Comparison of ENCODE assay signal across 24 cellular contexts in the genomic region with DNA sequence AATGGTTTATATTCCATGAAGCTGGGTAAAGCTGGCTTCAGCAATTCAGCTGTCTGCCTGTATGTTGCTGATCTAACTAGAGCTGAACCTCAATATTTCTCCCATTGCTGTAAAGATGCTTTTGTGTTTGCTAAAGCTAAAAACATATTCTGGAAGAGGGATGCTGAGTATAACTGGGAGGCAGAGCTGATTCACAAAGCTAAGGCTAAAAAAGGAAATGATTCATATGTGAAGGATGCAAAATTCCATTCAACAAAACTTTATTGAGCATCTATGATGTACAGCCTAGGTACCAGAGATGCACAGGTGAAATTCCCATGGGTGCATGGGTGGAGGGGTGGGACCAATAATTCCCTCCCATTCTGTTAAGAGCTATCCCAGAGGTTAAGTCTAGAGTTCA.
DNase-seq lines count a peak whose midpoint lies in the region; ATAC-seq, FAIRE-seq and TF ChIP-seq lines count a peak whose summit lies in the region.
"Had no signal": no experiment of that assay in that cellular context is flagged by ENCODE, and none has a peak within 500 bp of the region (broad histone marks: within the 10 kb centered on the region; RNA-seq: fewer than 3 reads in every experiment).

No MANE protein-coding gene starts in this region.

- no peak for TF ChIP-seq EP300 in K562 (IDR thresholded peaks at IDR 0.05; ENCODE audit: low read length)

- H4K20me1 ChIP-seq in K562 (replicated peaks; ENCODE audit: control insufficient read depth, insufficient read depth, low read length) (no peaks in the 10 kb centered on the region), smooth muscle cell (ENCODE audit: low read depth) (no peaks in the 10 kb centered on the region)

- peaks cover 9% of the 10 kb centered on the region for H3F3A ChIP-seq in smooth muscle cell (ENCODE audit: low read depth)

- no peak overlapping the region for H3K27ac ChIP-seq in K562 (ENCODE audit: extremely low read depth, low read depth, low read length)
- peak overlapping the region; percentile 1 for H3K27ac ChIP-seq in smooth muscle cell (ENCODE audit: low read depth)
- H3K27ac ChIP-seq: adrenal gland, heart left ventricle, parathyroid adenoma, right atrium auricular region had no signal

- no peak for TF ChIP-seq CTCF in K562 (IDR thresholded peaks at IDR 0.05 in 2 of 3, conservative IDR thresholded peaks at IDR 0.05 in 1 of 3; ENCODE audit: insufficient read depth in 2 of 3, low read depth in 1 of 3, low read length in 3 of 3)
- TF ChIP-seq CTCF in smooth muscle cell (IDR thresholded peaks at IDR 0.05; ENCODE audit: borderline replicate concordance, insufficient read depth, poor library complexity, severe bottlenecking): no peak

- DNase-seq in GM12891 (ENCODE audit: insufficient read length, low spot score): no peak
- peak; percentile 77 for DNase-seq in NCI-H226
- no peak for DNase-seq in K562 (ENCODE audit: extremely low read depth in 1 of 4, low spot score in 3 of 4)
- no peak for DNase-seq in smooth muscle cell (lab: John Stamatoyannopoulos, UW; ENCODE audit: unreplicated experiment)
- no peak for DNase-seq in SIG-M5 (lab: John Stamatoyannopoulos, UW)
- DNase-seq in NCI-H187 (lab: John Stamatoyannopoulos, UW): no peak
- DNase-seq: activated B cell treated with CpG ODN at 0.5 μM for 24 hours; activated CD4-positive, alpha-beta T cell treated with anti-CD3 and anti-CD28 coated beads, Interleukin-2, amount 50 U/mL, for 1 hour; activated T-cell treated with anti-CD3 and anti-CD28 coated beads, Interleukin-2, amount 50 U/mL, for 4 hours; adrenal gland; Calu3; DMS79 treated with DMSO at 0.1 percent for 48 hours; heart left ventricle; KG1; left colon; NCI-H1436; nephron progenitor cell; Right ventricle myocardium superior; stimulated activated CD4-positive, alpha-beta T cell treated with anti-CD3 and anti-CD28 coated beads, Interleukin-2, amount 100 ng/mL, for 48 hours; SW 1271 had no signal

- intact Hi-C loops in K562 (cut with micrococcal nuclease): no loop called here

- CTCF ChIA-PET in K562 (lab: Yijun Ruan, JAX; ENCODE audit: low intra/inter-chr PET ratio): no interaction called here

- FAIRE-seq in GM12891 (lab: Jason Lieb, UNC) (peak; percentile 35), K562 (lab: Jason Lieb, UNC) (no peak)
- FAIRE-seq: H1 had no signal

- no peak for TF ChIP-seq RAD21 in K562 (CRISPR knock-in tag; conservative IDR thresholded peaks at IDR 0.05 in 1 of 2, IDR thresholded peaks at IDR 0.05 in 1 of 2)

- H3K9ac ChIP-seq in K562 (ENCODE audit: insufficient read depth in 1 of 2, low read depth in 2 of 2, low read length in 2 of 2): no peak overlapping the region
- no peak overlapping the region for H3K9ac ChIP-seq in smooth muscle cell (ENCODE audit: low read depth)
- H3K9ac ChIP-seq: parathyroid adenoma had no signal

- TF ChIP-seq POLR2A in GM12891 (IDR thresholded peaks at IDR 0.05; ENCODE audit: low read depth, low read length) (no peak), K562 (conservative IDR thresholded peaks at IDR 0.05) (no peak)

- H3K4me1 ChIP-seq in K562 (replicated peaks in 1 of 2; ENCODE audit: control insufficient read depth in 2 of 2, insufficient read depth in 2 of 2, low read length in 2 of 2) (no peaks in the 10 kb centered on the region), smooth muscle cell (ENCODE audit: low read depth) (peaks cover 12% of the 10 kb centered on the region)
- H3K4me1 ChIP-seq: adrenal gland, heart left ventricle, parathyroid adenoma, right atrium auricular region had no signal

- H3K79me2 ChIP-seq in K562 (ENCODE audit: control insufficient read depth, insufficient read depth, low read length) (no peaks in the 10 kb centered on the region), smooth muscle cell (ENCODE audit: low read depth) (no peaks in the 10 kb centered on the region)
- H3K79me2 ChIP-seq: parathyroid adenoma had no signal

- H3K4me3 ChIP-seq in K562: no peak overlapping the region
- no peak overlapping the region for H3K4me3 ChIP-seq in smooth muscle cell
- H3K4me3 ChIP-seq: adrenal gland, heart left ventricle, right atrium auricular region had no signal

- no peaks in the 10 kb centered on the region for H3K9me1 ChIP-seq in K562 (ENCODE audit: control insufficient read depth, insufficient read depth, low read length)

- no peaks in the 10 kb centered on the region for H3K9me3 ChIP-seq in K562 (replicated peaks; ENCODE audit: control insufficient read depth, insufficient read depth, low read depth, low read length)
- H3K9me3 ChIP-seq in smooth muscle cell (replicated peaks; ENCODE audit: low read depth): no peaks in the 10 kb centered on the region
- H3K9me3 ChIP-seq: adrenal gland, heart left ventricle, right atrium auricular region had no signal

- H3K27me3 ChIP-seq in K562 (ENCODE audit: control insufficient read depth in 2 of 2, insufficient read depth in 2 of 2, low read length in 2 of 2): no peaks in the 10 kb centered on the region
- no peaks in the 10 kb centered on the region for H3K27me3 ChIP-seq in smooth muscle cell (ENCODE audit: low read depth)
- H3K27me3 ChIP-seq: adrenal gland, heart left ventricle, right atrium auricular region had no signal

- in situ Hi-C loops in K562 (cut with MboI): no loop called here

- POLR2A ChIA-PET in K562 (lab: Yijun Ruan, JAX): interaction anchor here (0.6 kb wide), 1 partner anchor 11 kb away, joined by 4 read pairs; no protein-coding TSS in a partner anchor

- H3K4me2 ChIP-seq in K562 (ENCODE audit: insufficient read depth, low read length) (no peak overlapping the region), smooth muscle cell (no peak overlapping the region)

- H2AFZ ChIP-seq in K562 (ENCODE audit: low read depth, low read length) (no peak overlapping the region), smooth muscle cell (ENCODE audit: low read depth) (no peak overlapping the region)
- H2AFZ ChIP-seq: parathyroid adenoma had no signal

- BruUV-seq in K562 (replicated peaks; lab: Mats Ljungman, UMichigan): no TSS peak

- ATAC-seq in K562: no peak
- no peak for ATAC-seq in GM21825 (IDR thresholded peaks at IDR 0.05; ENCODE audit: unreplicated experiment)
- ATAC-seq: activated T-cell treated with anti-CD3 and anti-CD28 coated beads, Interleukin-2, amount 50 U/mL, for 4 hours; heart left ventricle; left colon had no signal

- H3K36me3 ChIP-seq in K562 (ENCODE audit: control insufficient read depth, insufficient read depth, low read length) (no peaks in the 10 kb centered on the region), smooth muscle cell (ENCODE audit: low read depth) (no peaks in the 10 kb centered on the region)
- H3K36me3 ChIP-seq: adrenal gland, heart left ventricle, right atrium auricular region had no signal

TF ChIP-seq in GM12891, 5 proteins besides CTCF, POLR2A, EP300 and RAD21:
- TF ChIP-seq SPI1 (IDR thresholded peaks at IDR 0.05; ENCODE audit: low read depth, low read length): no peak
- no peak for TF ChIP-seq POLR2AphosphoS5 (IDR thresholded peaks at IDR 0.05; ENCODE audit: low read depth, low read length)
- TF ChIP-seq PAX5 (IDR thresholded peaks at IDR 0.05; ENCODE audit: insufficient read depth, low read length, severe bottlenecking): no peak
- TF ChIP-seq POU2F2 (IDR thresholded peaks at IDR 0.05; ENCODE audit: low read depth, low read length): no peak
- TF ChIP-seq TAF1 (IDR thresholded peaks at IDR 0.05; ENCODE audit: low read depth, low read length): no peak
